35 cellular contexts compared by ENCODE assay signal in the genomic region with DNA sequence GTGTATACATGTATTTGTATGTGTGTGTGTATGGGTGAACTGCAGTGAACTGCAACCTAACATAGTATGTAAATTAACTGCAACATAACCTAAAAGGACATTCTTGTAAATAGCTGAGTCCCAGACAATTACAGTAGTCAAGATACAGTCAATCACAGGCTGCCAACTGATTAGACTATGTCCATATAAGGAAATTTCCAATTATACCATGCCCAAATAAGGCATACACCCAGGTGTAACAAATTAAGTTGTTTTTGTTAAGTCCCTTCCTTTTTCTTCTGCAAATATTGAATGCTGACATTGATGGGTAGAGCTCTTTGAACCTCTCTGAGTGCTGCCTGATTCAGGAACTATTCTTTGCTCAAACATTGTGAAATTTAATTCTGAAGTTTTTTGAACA.
"Had no signal": no experiment of that assay in that cellular context is flagged by ENCODE, and none has a peak within 500 bp of the region (broad histone marks: within the 10 kb centered on the region; RNA-seq: fewer than 3 reads in every experiment).

No MANE protein-coding gene starts in this region.

- FAIRE-seq: astrocyte, bronchial epithelial cell, TTC549 had no signal

- H3K4me1 ChIP-seq: adrenal gland, body of pancreas had no signal

- H3K4me3 ChIP-seq: adrenal gland, body of pancreas, cardiac muscle cell had no signal

- DNase-seq: activated B cell treated with CpG ODN at 0.5 μM for 24 hours; activated CD4-positive, alpha-beta memory T cell treated with anti-CD3 and anti-CD28 coated beads for 36 hours; activated CD4-positive, alpha-beta T cell treated with anti-CD3 and anti-CD28 coated beads for 4 hours; activated CD4-positive, alpha-beta T cell treated with anti-CD3 and anti-CD28 coated beads, Interleukin-2, amount 10 ng/mL, durations not matched to agents 24 days and 14 days; activated CD4-positive, alpha-beta T cell treated with anti-CD3 and anti-CD28 coated beads, Interleukin-2, amount 50 U/mL, for 1 hour; activated CD4-positive, alpha-beta T cell treated with anti-CD3 and anti-CD28 coated beads, Interleukin-2, amount 50 U/mL, for 4 hours; activated CD4-positive, CD25-positive, alpha-beta regulatory T cell treated with anti-CD3 and anti-CD28 coated beads, Interleukin-2, amount 50 U/mL, for 72 hours; activated CD8-positive, alpha-beta memory T cell treated with anti-CD3 and anti-CD28 coated beads, Interleukin-2, amount 50 U/mL, for 4 hours; activated CD8-positive, alpha-beta T cell treated with anti-CD3 and anti-CD28 coated beads for 36 hours; activated effector memory CD4-positive, alpha-beta T cell treated with anti-CD3 and anti-CD28 coated beads, Interleukin-2, amount 50 U/mL, for 16 hours; activated gamma-delta T cell treated with Interleukin-2 at 50 U/mL for 16 hours; activated naive CD4-positive, alpha-beta T cell; activated naive CD4-positive, alpha-beta T cell treated with anti-CD3 and anti-CD28 coated beads for 36 hours; activated naive CD4-positive, alpha-beta T cell treated with anti-CD3 and anti-CD28 coated beads, Interleukin-2, amount 50 U/mL, for 16 hours; activated naive CD8-positive, alpha-beta T cell treated with anti-CD3 and anti-CD28 coated beads for 36 hours; activated T-cell treated with anti-CD3 and anti-CD28 coated beads for 4 hours; activated T-cell treated with anti-CD3 and anti-CD28 coated beads, Interleukin-2, amount 50 U/mL, for 1 hour; activated T-cell treated with anti-CD3 and anti-CD28 coated beads, Interleukin-2, amount 50 U/mL, for 4 hours; activated T-cell treated with anti-CD3 and anti-CD28 coated beads, Interleukin-2, amount 50 U/mL, for 72 hours; adrenal gland; amniotic stem cell; aorta; body of pancreas; caudate nucleus; cerebellar nuclear complex; T-helper 1 cell; T-helper 2 cell; T-helper 9 cell had no signal

- H3K36me3 ChIP-seq: adrenal gland, cardiac muscle cell had no signal

- H3K27me3 ChIP-seq: adrenal gland, body of pancreas, cardiac muscle cell had no signal

- H3K27ac ChIP-seq: adrenal gland, body of pancreas, cardiac muscle cell, VCaP had no signal

- H3K9me3 ChIP-seq: adrenal gland, body of pancreas had no signal

- ATAC-seq: activated CD8-positive, alpha-beta T cell treated with anti-CD3 and anti-CD28 coated beads for 36 hours; activated naive CD4-positive, alpha-beta T cell treated with anti-CD3 and anti-CD28 coated beads, Interleukin-2, amount 50 U/mL, for 72 hours; activated T-cell treated with anti-CD3 and anti-CD28 coated beads, Interleukin-2, amount 50 U/mL, for 4 hours; activated T-cell treated with anti-CD3 and anti-CD28 coated beads, Interleukin-2, amount 50 U/mL, for 72 hours; activated T-helper 17 cell treated with anti-CD3 and anti-CD28 coated beads, Interleukin-2, amount 50 U/mL, for 72 hours; body of pancreas had no signal
